ENCODE assay signal across 24 cellular contexts in the genomic region with DNA sequence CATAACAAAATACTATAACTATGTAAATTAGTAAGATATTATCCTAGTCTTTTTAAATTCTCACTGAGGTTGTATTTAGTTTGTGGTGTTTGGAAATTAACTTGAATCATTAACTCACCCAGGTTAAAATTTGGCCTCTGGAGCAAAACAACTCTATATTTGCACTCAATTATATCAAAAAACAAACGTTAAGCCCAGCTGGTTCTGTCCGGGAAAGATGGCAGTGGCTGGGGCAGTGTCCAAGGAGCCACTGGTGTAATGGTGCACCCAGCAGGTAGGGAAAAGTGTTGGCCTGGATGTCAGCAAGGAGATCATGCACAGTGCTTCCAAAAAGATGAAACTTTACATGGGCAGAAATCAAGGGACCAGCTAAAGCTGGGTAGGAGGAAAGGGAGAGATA.
"Had no signal": no experiment of that assay in that cellular context is flagged by ENCODE, and none has a peak within 500 bp of the region (broad histone marks: within the 10 kb centered on the region; RNA-seq: fewer than 3 reads in every experiment).

No MANE protein-coding gene starts in this region.

- H3K27me3 ChIP-seq: brain microvascular endothelial cell, SJSA1 had no signal

- H3K4me1 ChIP-seq: SJSA1 had no signal

- FAIRE-seq: astrocyte, RCC 7860 had no signal

- DNase-seq: activated CD4-positive, alpha-beta T cell treated with anti-CD3 and anti-CD28 coated beads for 1 hour; activated CD4-positive, alpha-beta T cell treated with anti-CD3 and anti-CD28 coated beads, Interleukin-2, amount 10 ng/mL, durations not matched to agents 24 days and 14 days; activated CD4-positive, alpha-beta T cell treated with anti-CD3 and anti-CD28 coated beads, Interleukin-2, amount 50 U/mL, for 48 hours; activated CD8-positive, alpha-beta memory T cell treated with anti-CD3 and anti-CD28 coated beads, Interleukin-2, amount 10 ng/mL, durations not matched to agents 7 days and 5 days; activated effector memory CD4-positive, alpha-beta T cell treated with Interleukin-2 at 50 U/mL for 16 hours; activated naive CD4-positive, alpha-beta T cell treated with anti-CD3 and anti-CD28 coated beads for 36 hours; activated T-cell treated with anti-CD3 and anti-CD28 coated beads, Interleukin-2, amount 50 U/mL, for 24 hours; amygdala; brain microvascular endothelial cell; Karpas-422; NCI-H1105 treated with DMSO at 0.1 percent for 48 hours; NCI-H1436 treated with DMSO at 0.1 percent for 48 hours; NCI-H2029; NCI-H345; NCI-H510A; NCI-H526 treated with DMSO at 0.1 percent for 48 hours; NK-92 treated with Interleukin-12 subunit alpha and Interleukin-12 subunit beta, amount 100 ng/mL, for 24 hours; SHP77; SW 1271 had no signal

- H3K36me3 ChIP-seq: brain microvascular endothelial cell, SJSA1 had no signal

- H3K27ac ChIP-seq: brain microvascular endothelial cell, SJSA1 had no signal

- ATAC-seq: activated CD8-positive, alpha-beta memory T cell treated with anti-CD3 and anti-CD28 coated beads, Interleukin-2, amount 10 ng/mL, durations not matched to agents 7 days and 5 days; SK-N-SH treated with all-trans-retinoic acid at 6 μM for 48 hours; WTC11 had no signal

- H3K4me3 ChIP-seq: SJSA1 had no signal
